ENCODE assay signal across 10 cellular contexts in the genomic region with DNA sequence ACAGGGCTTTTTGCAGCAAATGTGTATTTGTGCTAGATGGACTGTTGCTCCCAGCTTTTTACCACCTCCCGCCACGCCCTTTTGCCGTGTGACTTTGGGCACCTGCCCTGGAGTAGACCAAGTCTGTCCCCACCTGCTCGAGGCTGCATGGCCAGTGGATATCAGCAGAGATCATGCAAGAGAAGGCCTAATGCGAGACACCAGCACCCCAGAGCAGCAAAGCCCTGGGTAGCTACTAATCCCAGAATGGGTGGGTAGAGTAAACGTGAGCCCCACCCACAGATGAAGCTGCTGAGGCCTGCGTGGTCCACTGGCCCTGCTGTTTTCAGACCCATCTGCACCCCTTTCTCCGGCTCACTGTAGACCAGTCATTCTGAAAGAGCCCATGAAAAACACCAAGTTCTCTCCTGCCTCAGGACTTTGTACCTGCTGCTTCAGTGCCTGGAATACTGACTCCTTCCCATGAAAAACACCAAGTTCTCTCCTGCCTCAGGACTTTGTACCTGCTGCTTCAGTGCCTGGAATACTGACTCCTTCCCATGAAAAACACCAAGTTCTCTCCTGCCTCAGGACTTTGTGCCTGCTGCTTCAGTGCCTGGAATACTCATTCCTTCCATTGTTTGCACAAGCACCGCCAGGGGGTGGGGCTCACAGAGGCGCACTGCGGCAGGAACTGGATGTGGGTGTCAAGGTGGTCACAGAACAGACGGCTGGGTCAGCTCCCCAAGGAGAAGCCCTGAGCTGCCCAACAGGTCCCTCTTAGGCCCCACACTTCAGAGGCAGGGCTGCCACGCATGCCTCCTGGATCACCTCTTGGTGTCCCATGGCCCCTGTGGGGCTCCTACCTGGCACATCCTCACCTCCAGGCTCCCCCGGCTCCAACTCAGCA. TPM values are rescaled to one million over a fixed set of nuclear protein-coding genes. Genes with fewer than 3 reads are reported as not detected.
DNase-seq lines count a peak whose midpoint lies in the region; ATAC-seq and TF ChIP-seq lines count a peak whose summit lies in the region.
"Had no signal": no experiment of that assay in that cellular context is flagged by ENCODE, and none has a peak within 500 bp of the region (broad histone marks: within the 10 kb centered on the region; RNA-seq: fewer than 3 reads in every experiment).

No MANE protein-coding gene starts in this region.

- H3K9ac ChIP-seq in mucosa of rectum (ENCODE audit: low read depth in 1 of 2, low read length in 2 of 2) = peak overlapping the region; percentile 75 to 86

- H3K36me3 Mint-ChIP-seq in naive thymus-derived CD8-positive, alpha-beta T cell = no peaks in the 10 kb centered on the region

- H3K27me3 ChIP-seq in mucosa of rectum (ENCODE audit: control insufficient read depth in 2 of 2, insufficient read depth in 2 of 2, low read length in 2 of 2) = no peaks in the 10 kb centered on the region
- H3K27me3 ChIP-seq: cardiac muscle cell had no signal

- TF ChIP-seq CTCF in choroid plexus epithelial cell (conservative IDR thresholded peaks at IDR 0.05; ENCODE audit: low read depth, low read length) = peak; percentile 50

- POLR2A ChIA-PET in naive thymus-derived CD8-positive, alpha-beta T cell (lab: Charles Lee) = interaction anchor here (1.3 kb wide), 1 partner anchor 10 kb away, joined by 3 read pairs; no protein-coding TSS in a partner anchor

- H3K27ac Mint-ChIP-seq in naive thymus-derived CD8-positive, alpha-beta T cell = peak overlapping the region in 5 of 10 donors; percentile 4 to 57 (median 40)

- H3K4me3 Mint-ChIP-seq in naive thymus-derived CD8-positive, alpha-beta T cell = no peak overlapping the region

- no peaks in the 10 kb centered on the region for H3K9me3 Mint-ChIP-seq in naive thymus-derived CD8-positive, alpha-beta T cell

- H3K9me3 ChIP-seq in mucosa of rectum (ENCODE audit: control insufficient read depth in 2 of 2, low read length in 2 of 2) = no peaks in the 10 kb centered on the region
- H3K9me3 ChIP-seq: HAP-1 had no signal

- ATAC-seq in naive thymus-derived CD8-positive, alpha-beta T cell = no peak
- ATAC-seq in GM18498 (IDR thresholded peaks at IDR 0.05; ENCODE audit: unreplicated experiment) = no peak

- H3K4me3 ChIP-seq in choroid plexus epithelial cell (ENCODE audit: low read depth, low read length) = no peak overlapping the region
- H3K4me3 ChIP-seq in mucosa of rectum (ENCODE audit: low read length in 2 of 2) = peak overlapping the region; percentile 35 to 36
- H3K4me3 ChIP-seq: cardiac muscle cell, HAP-1 had no signal

- DNase-seq in ELF-1 (ENCODE audit: low read depth, low spot score) (peak; percentile 61), HT-29 (ENCODE audit: low spot score) (peak; percentile 81), choroid plexus epithelial cell (ENCODE audit: low read depth) (peak; percentile 41), C1 segment of cervical spinal cord (lab: John Stamatoyannopoulos, UW) (no peak)
- no peak for DNase-seq in naive thymus-derived CD8-positive, alpha-beta T cell
- DNase-seq: hypothalamus had no signal

- H3K4me1 Mint-ChIP-seq in naive thymus-derived CD8-positive, alpha-beta T cell = peaks cover 3 to 26% (median 9%) of the 10 kb centered on the region in 4 donors

- H3K4me1 ChIP-seq in mucosa of rectum (ENCODE audit: control insufficient read depth in 2 of 2, insufficient read depth in 2 of 2, low read length in 2 of 2) = peaks cover 40 to 51% of the 10 kb centered on the region in 2 donors

- no peaks in the 10 kb centered on the region for H3K36me3 ChIP-seq in mucosa of rectum (ENCODE audit: control insufficient read depth in 2 of 2, insufficient read depth in 2 of 2, low read length in 2 of 2)
- H3K36me3 ChIP-seq: cardiac muscle cell, HAP-1 had no signal

- no peaks in the 10 kb centered on the region for H3K27me3 Mint-ChIP-seq in naive thymus-derived CD8-positive, alpha-beta T cell

- H3K27ac ChIP-seq in mucosa of rectum (ENCODE audit: low read depth in 2 of 2, low read length in 2 of 2) = peak overlapping the region; percentile 96 to 99
- H3K27ac ChIP-seq: cardiac muscle cell had no signal

RNA-seq across cellular contexts. Expression of a gene that starts 5.1 kb away (rescaled TPM):
- total RNA-seq in HT-29 (2014; rRNA removed; shearing (Covaris generic)) = 99.9 and 119 TPM in 2 replicates
- 10 to 100 TPM; 48.1 to 48.4 TPM for total RNA-seq in naive thymus-derived CD8-positive, alpha-beta T cell
- polyA plus RNA-seq in naive thymus-derived CD8-positive, alpha-beta T cell = 10 to 100 TPM; 34.2 to 52.5 (median 43.5) TPM

RNA-seq across cellular contexts. Expression of a gene that starts 31.6 kb away (rescaled TPM):
- 122 and 166 TPM in 2 replicates for total RNA-seq in HT-29 (2014; rRNA removed; shearing (Covaris generic))
- 10 to 100 TPM; 27.8 to 28.3 TPM for total RNA-seq in naive thymus-derived CD8-positive, alpha-beta T cell
- polyA plus RNA-seq in naive thymus-derived CD8-positive, alpha-beta T cell = 10 to 100 TPM in 1 of 3 donors, 1 to 10 TPM in 2; 4.8 to 10.8 (median 5.4) TPM

Comparison
In these comparisons a context has a peak if more than half of its experiments do, and no peak if none do; other contexts are left out.
1. DNase-seq: peak in ELF-1 (single experiment), HT-29 (single experiment) and choroid plexus epithelial cell (single experiment); none in naive thymus-derived CD8-positive, alpha-beta T cell (0 of 10) and C1 segment of cervical spinal cord (0 of 14).